ENCODE assay signal across 7 cellular contexts in the genomic region with DNA sequence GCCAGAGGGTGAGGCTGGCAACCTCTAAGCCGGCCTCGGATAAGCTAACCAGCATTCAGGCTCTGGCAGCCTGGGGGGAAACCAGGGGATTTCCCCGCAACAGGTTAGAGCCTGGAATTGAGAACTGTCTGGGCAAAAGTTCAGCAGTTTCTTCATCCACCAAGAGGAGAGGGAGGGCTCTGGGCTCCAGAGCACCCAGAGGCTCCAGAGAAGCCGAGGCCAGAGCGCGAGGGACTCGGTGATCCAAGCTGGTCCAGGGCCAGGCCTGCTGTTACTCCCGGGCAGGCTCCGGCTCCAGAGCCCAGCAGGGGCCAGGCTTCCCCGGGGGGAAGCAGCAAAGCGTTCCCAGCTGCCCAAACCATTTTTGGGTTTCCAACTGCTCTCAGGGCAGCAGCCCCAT. TPM values are rescaled to one million over a fixed set of nuclear protein-coding genes. Genes with fewer than 3 reads are reported as not detected.
DNase-seq lines count a peak whose midpoint lies in the region; TF ChIP-seq lines count a peak whose summit lies in the region.
"Had no signal": no experiment of that assay in that cellular context is flagged by ENCODE, and none has a peak within 500 bp of the region (broad histone marks: within the 10 kb centered on the region; RNA-seq: fewer than 3 reads in every experiment).

No MANE protein-coding gene starts in this region.

- H3K23ac ChIP-seq in neuronal stem cell (ENCODE audit: low read depth, low read length, poor library complexity) = peak overlapping the region; percentile 46

- H4K8ac ChIP-seq in neuronal stem cell (ENCODE audit: low read depth, low read length) = no peak overlapping the region

- H3K27me3 ChIP-seq in neuronal stem cell (ENCODE audit: control insufficient read depth in 3 of 3, insufficient read depth in 3 of 3, low read depth in 1 of 3, low read length in 3 of 3) = no peaks in the 10 kb centered on the region

- DNase-seq in GM13976 (ENCODE audit: low spot score) (peak; percentile 59), coronary artery (ENCODE audit: low spot score) (no peak), neuronal stem cell (ENCODE audit: low spot score) (no peak), NCI-H2029 (lab: John Stamatoyannopoulos, UW) (no peak), NCI-H774 (lab: John Stamatoyannopoulos, UW) (no peak)
- DNase-seq in stimulated activated CD4-positive, alpha-beta T cell treated with anti-CD3 and anti-CD28 coated beads, Interleukin-2, amount 100 ng/mL, for 24 hours = no peak
- DNase-seq: NCI-H226 had no signal

- no peak overlapping the region for H3K4me3 ChIP-seq in coronary artery
- H3K4me3 ChIP-seq in neuronal stem cell (ENCODE audit: low read length in 2 of 2) = peak overlapping the region in 1 of 2 donors; percentile 16

- TF ChIP-seq CTCF in GM13976 (IDR thresholded peaks at IDR 0.05; ENCODE audit: borderline replicate concordance, control extremely low read depth, extremely low read depth, insufficient read depth, missing control alignments) (no peak), coronary artery (IDR thresholded peaks at IDR 0.05) (no peak)

- peaks cover 1% of the 10 kb centered on the region for H3K79me1 ChIP-seq in neuronal stem cell (ENCODE audit: low read depth, low read length)

- H3K9me3 ChIP-seq in neuronal stem cell (replicated peaks in 1 of 2; ENCODE audit: control insufficient read depth in 2 of 2, insufficient read depth in 1 of 2, low read depth in 1 of 2, low read length in 2 of 2) = no peaks in the 10 kb centered on the region

- no peak overlapping the region for H3K14ac ChIP-seq in neuronal stem cell (ENCODE audit: low read length)

- peaks cover 4 to 5% of the 10 kb centered on the region in 2 donors for H3K4me1 ChIP-seq in neuronal stem cell (ENCODE audit: control insufficient read depth in 2 of 2, insufficient read depth in 1 of 2, low read depth in 1 of 2, low read length in 2 of 2)

- H2AK5ac ChIP-seq in neuronal stem cell (ENCODE audit: low read depth, low read length) = no peak overlapping the region

- in situ Hi-C loops in GM13976 (cut with MboI; ENCODE audit: low sequenced_read_pairs, unreplicated experiment) = no loop called here

- no peak overlapping the region for H2AFZ ChIP-seq in neuronal stem cell (ENCODE audit: low read length)

- H3K18ac ChIP-seq in neuronal stem cell (ENCODE audit: low read length) = no peak overlapping the region

- no peak overlapping the region for H2BK15ac ChIP-seq in neuronal stem cell (ENCODE audit: low read length)

- H2BK120ac ChIP-seq in neuronal stem cell (ENCODE audit: low read depth, low read length) = no peak overlapping the region

- no peak overlapping the region for H3K9ac ChIP-seq in neuronal stem cell (ENCODE audit: low read depth, low read length, poor library complexity)

- H3K36me3 ChIP-seq in neuronal stem cell (replicated peaks in 1 of 2; ENCODE audit: control insufficient read depth in 2 of 2, insufficient read depth in 2 of 2, low read length in 2 of 2) = peaks cover 36 to 90% of the 10 kb centered on the region in 2 donors

- H2BK5ac ChIP-seq in neuronal stem cell (ENCODE audit: low read length) = peak overlapping the region; percentile 39

- no peak overlapping the region for H2BK12ac ChIP-seq in neuronal stem cell (ENCODE audit: low read length)

- no peak overlapping the region for H4K91ac ChIP-seq in neuronal stem cell (ENCODE audit: low read depth, low read length, poor library complexity)

- no CpG with 5 or more reads among the region's 11 CpGs for WGBS in neuronal stem cell (ENCODE audit: extremely low coverage in 2 of 2, insufficient read length in 2 of 2, insufficient replicate concordance in 1 of 2), 2 donors

- no peak overlapping the region for H3K4ac ChIP-seq in neuronal stem cell (ENCODE audit: low read length)

- no peak overlapping the region for H3K4me2 ChIP-seq in neuronal stem cell (ENCODE audit: insufficient read depth, low read length, poor library complexity, severe bottlenecking)

- H3K27ac ChIP-seq in coronary artery (peak overlapping the region; percentile 2 to 81), neuronal stem cell (replicated peaks; ENCODE audit: low read length) (no peak overlapping the region)

RNA-seq across cellular contexts. Expression of gene SH3BP1, which starts 13.3 kb away (rescaled TPM):
- polyA plus RNA-seq in neuronal stem cell (2013, experiment 1 of 2) = 14.6 TPM
- 14.3 TPM for polyA plus RNA-seq in neuronal stem cell (2013, experiment 2 of 2)

RNA-seq across cellular contexts. Expression of gene GGA1, which starts 17.5 kb away (rescaled TPM):
- 32.1 TPM for polyA plus RNA-seq in neuronal stem cell (2013, experiment 1 of 2)
- polyA plus RNA-seq in neuronal stem cell (2013, experiment 2 of 2) = 31.4 TPM

RNA-seq across cellular contexts. Expression of gene PDXP, which starts 32.4 kb away (rescaled TPM):
- 46.4 TPM for polyA plus RNA-seq in neuronal stem cell (2013, experiment 1 of 2)
- polyA plus RNA-seq in neuronal stem cell (2013, experiment 2 of 2) = 44.0 TPM

RNA-seq across cellular contexts. Expression of gene LGALS2, which starts 46.3 kb away (rescaled TPM):
- polyA plus RNA-seq in neuronal stem cell (2013, experiment 1 of 2) = not detected
- polyA plus RNA-seq in neuronal stem cell (2013, experiment 2 of 2) = not detected

RNA-seq across cellular contexts. Expression of gene LGALS1, which starts 49.3 kb away (rescaled TPM):
- 41.9 TPM for polyA plus RNA-seq in neuronal stem cell (2013, experiment 1 of 2)
- 44.2 TPM for polyA plus RNA-seq in neuronal stem cell (2013, experiment 2 of 2)
